2 cellular contexts compared by ENCODE assay signal in the genomic region with DNA sequence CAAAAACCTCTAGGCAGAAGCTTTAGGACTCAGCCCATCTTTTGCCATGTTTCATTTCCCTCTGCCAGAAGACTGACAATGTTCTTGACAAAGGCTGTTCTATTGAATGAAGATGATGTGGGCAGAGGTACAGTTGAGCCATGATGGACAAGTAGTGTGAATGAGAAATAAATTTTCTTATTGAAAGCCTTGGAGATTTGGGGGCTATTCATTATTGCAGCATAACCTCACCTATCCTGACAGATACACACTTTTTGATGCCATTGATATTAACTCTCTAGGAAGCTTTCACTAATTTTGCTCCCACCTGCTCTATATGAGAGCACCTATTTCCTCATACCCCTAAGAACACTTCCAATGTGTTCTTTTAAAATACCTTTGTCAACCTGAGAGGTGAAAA.
TF ChIP-seq lines count a peak whose summit lies in the region.

No MANE protein-coding gene starts in this region.

TF ChIP-seq in HepG2, 621 proteins besides CTCF, POLR2A, EP300 and RAD21:
- TF ChIP-seq SP4 (CRISPR knock-in tag; IDR thresholded peaks at IDR 0.05) (no peak), ZNF12 (CRISPR knock-in tag; IDR thresholded peaks at IDR 0.05) (peak; percentile 89)

TF ChIP-seq in K562, 482 proteins besides CTCF, POLR2A, EP300 and RAD21:
- TF ChIP-seq ZNF12 (CRISPR knock-in tag; IDR thresholded peaks at IDR 0.05) (peak; percentile 82; the same call in 1 of the 2 replicates), ZNF668 (CRISPR knock-in tag; IDR thresholded peaks at IDR 0.05) (no peak), SMARCB1 (IDR thresholded peaks at IDR 0.05; ENCODE audit: insufficient read length, low read depth) (no peak), ZNF764 (CRISPR knock-in tag; IDR thresholded peaks at IDR 0.05; ENCODE audit: low read depth) (no peak)
TF ChIP-seq in K562: peak in this region for 1.
